8 cellular contexts compared by ENCODE assay signal in the genomic region with DNA sequence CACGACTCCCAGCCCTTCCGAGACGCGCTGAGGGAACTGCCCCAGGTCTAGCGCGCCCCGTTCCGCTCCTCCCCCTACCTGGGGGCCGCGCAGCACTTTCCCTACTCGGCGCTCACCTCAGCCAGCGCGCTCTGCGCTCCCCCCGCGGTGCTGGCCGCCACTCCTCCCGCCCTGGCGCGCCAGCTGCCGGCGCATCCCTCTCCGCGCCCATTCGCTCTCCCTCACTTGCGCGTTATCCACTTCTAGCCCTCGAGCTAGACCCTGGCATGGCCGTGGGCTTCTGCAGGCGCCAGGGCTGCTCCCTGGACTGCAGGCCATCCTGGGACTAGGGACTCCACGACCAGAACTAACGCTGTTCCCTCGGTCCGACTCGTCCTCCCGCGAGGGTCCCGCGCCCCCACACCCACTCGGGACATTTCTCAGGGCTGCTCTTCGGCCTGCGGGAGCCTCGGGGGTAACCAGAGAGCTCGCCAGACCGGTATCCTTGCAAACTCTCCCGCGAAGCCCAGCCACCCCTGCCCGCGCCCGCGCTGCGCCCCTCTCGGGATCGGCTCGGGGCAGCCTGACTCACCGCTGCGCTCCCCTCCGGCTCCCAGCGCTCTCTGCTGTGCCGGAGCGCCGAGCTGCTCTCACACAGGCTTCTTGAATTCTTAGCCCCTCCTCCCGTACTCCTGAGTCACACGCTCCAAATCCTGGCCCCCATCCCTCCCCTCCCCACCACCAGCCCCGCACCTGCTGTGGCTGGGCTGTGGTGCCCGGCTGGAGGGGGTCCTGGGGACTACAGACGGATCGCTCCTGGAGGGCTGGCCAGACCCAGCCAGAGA. TPM values are rescaled to one million over a fixed set of nuclear protein-coding genes. Genes with fewer than 3 reads are reported as not detected.
A peak's percentile ranks its signal among the peaks of the same experiment; 100 is the strongest.
DNase-seq lines count a peak whose midpoint lies in the region; ATAC-seq and TF ChIP-seq lines count a peak whose summit lies in the region.

Gene NGF (minus strand): TSS at position 617 of the 824 bp plus-strand sequence. CDS start 51,454 bp downstream, outside the sequence.

- peak; percentile 23 for DNase-seq in HT1080 (ENCODE audit: low read depth)
- peak; percentile 38 for DNase-seq in iPS DF 19.7 (ENCODE audit: low read depth, low spot score)
- DNase-seq in stomach, result no peak
- no peak for DNase-seq in NCI-H2029 (lab: John Stamatoyannopoulos, UW)

- WGBS in stomach, 5 donors, result 1 to 5% (median 3%) methylated on average over 43 to 69 of the region's 69 CpGs

- no peaks in the 10 kb centered on the region for H3K36me3 Mint-ChIP-seq in stimulated activated memory B cell treated with anti-CD40 and anti-IgM and Interleukin-4, amounts not matched to agents 10 μg/mL and 1 μg/mL and 100 μg/mL, for 72 hours

- peak within 1 kb of the TSS in 4 of 5 donors; percentile 1 to 74 (median 41) for H3K27ac ChIP-seq in stomach

- TF ChIP-seq POLR2A in stomach (IDR thresholded peaks at IDR 0.05), result no peak

- H3K9me3 ChIP-seq in stomach, result no peaks in the 10 kb centered on the region

- H3K4me3 Mint-ChIP-seq in stimulated activated memory B cell treated with anti-CD40 and anti-IgM and Interleukin-4, amounts not matched to agents 10 μg/mL and 1 μg/mL and 100 μg/mL, for 72 hours, result no peak within 1 kb of the TSS

- H3K27ac Mint-ChIP-seq in stimulated activated memory B cell treated with anti-CD40 and anti-IgM and Interleukin-4, amounts not matched to agents 10 μg/mL and 1 μg/mL and 100 μg/mL, for 72 hours, result no peak within 1 kb of the TSS

- TF ChIP-seq CTCF in WI38 (IDR thresholded peaks at IDR 0.05; ENCODE audit: low read depth, low read length) (no peak), stomach (IDR thresholded peaks at IDR 0.05) (no peak)

- no peak for TF ChIP-seq EP300 in stomach (IDR thresholded peaks at IDR 0.05)

- H3K4me1 Mint-ChIP-seq in stimulated activated memory B cell treated with anti-CD40 and anti-IgM and Interleukin-4, amounts not matched to agents 10 μg/mL and 1 μg/mL and 100 μg/mL, for 72 hours, result peaks cover 6% of the 10 kb centered on the region

- no peaks in the 10 kb centered on the region for H3K9me3 Mint-ChIP-seq in stimulated activated memory B cell treated with anti-CD40 and anti-IgM and Interleukin-4, amounts not matched to agents 10 μg/mL and 1 μg/mL and 100 μg/mL, for 72 hours

- peaks cover 7 to 25% (median 22%) of the 10 kb centered on the region in 3 donors for H3K27me3 ChIP-seq in stomach

- H3K36me3 ChIP-seq in stomach, result no peaks in the 10 kb centered on the region

- intact Hi-C loops in stomach (cut with DNase I; ENCODE audit: low total_unique reads), result no loop called here

- peak within 1 kb of the TSS; percentile 91 for H3K4me3 ChIP-seq in WI38 (ENCODE audit: low read depth, low read length)
- peak within 1 kb of the TSS; percentile 40 to 57 (median 50) for H3K4me3 ChIP-seq in stomach

- H3K4me1 ChIP-seq in stomach, result peaks cover 7 to 43% (median 24%) of the 10 kb centered on the region in 4 donors

- ATAC-seq in GM21360 (IDR thresholded peaks at IDR 0.05; ENCODE audit: unreplicated experiment) (no peak), GM21737 (IDR thresholded peaks at IDR 0.05; ENCODE audit: unreplicated experiment) (no peak)
- ATAC-seq in stimulated activated memory B cell treated with anti-CD40 and anti-IgM and Interleukin-4, amounts not matched to agents 10 μg/mL and 1 μg/mL and 100 μg/mL, for 72 hours, result no peak

- peaks cover 57% of the 10 kb centered on the region for H3K27me3 Mint-ChIP-seq in stimulated activated memory B cell treated with anti-CD40 and anti-IgM and Interleukin-4, amounts not matched to agents 10 μg/mL and 1 μg/mL and 100 μg/mL, for 72 hours

RNA-seq across cellular contexts. Expression of gene NGF, which starts in this region (rescaled TPM):
- total RNA-seq in HT1080 (2014; rRNA removed; shearing (Covaris generic)), result 0.84 and 0.88 TPM in 2 replicates
- 0.35 TPM in 1 of 2 replicates, not detected in the other for polyA plus RNA-seq in HT1080 (2015; cell fraction: cytosol; rRNA removed)
- polyA plus RNA-seq in HT1080 (2015; cell fraction: nucleus; rRNA removed), result 0.22 and 0.26 TPM in 2 replicates
- 1 to 10 TPM in 3 of 5 donors, not detected in 2; 1.8 to 3.1 (median 2.2) TPM for total RNA-seq in stomach
- polyA plus RNA-seq in stomach, result 1 to 10 TPM in 1 of 3 donors, under 1 TPM in 1, not detected in 1; 0.31 to 1.5 TPM

Comparison
In these comparisons a context has a peak if more than half of its experiments do, and no peak if none do; other contexts are left out.
1. Peak in DNase-seq in HT1080; RNA of the gene not detected or under 1 TPM.